In genomic region chr9:95719354-95719753, GRCh38 we compare ENCODE assay signal across 21 cellular contexts.
"Had no signal": no experiment of that assay in that cellular context is flagged by ENCODE, and none has a peak within 500 bp of the region (broad histone marks: within the 10 kb centered on the region; RNA-seq: fewer than 3 reads in every experiment).

No MANE protein-coding gene starts in this region.

- FAIRE-seq: colon, pancreas had no signal

- H3K36me3 ChIP-seq: gastrocnemius medialis, heart right ventricle, left ventricle myocardium inferior, lower lobe of right lung, pancreas, tibial nerve had no signal

- H3K27me3 Mint-ChIP-seq: progenitor cell of endocrine pancreas; stimulated activated memory B cell treated with anti-CD40 and anti-IgM and Interleukin-4, amounts not matched to agents 10 μg/mL and 1 μg/mL and 100 μg/mL, for 72 hours had no signal

- H3K27ac ChIP-seq: gastrocnemius medialis, heart right ventricle, left ventricle myocardium inferior, lower lobe of right lung, pancreas, testis, tibial nerve had no signal

- H3K9me3 ChIP-seq: gastrocnemius medialis, lower lobe of right lung, pancreas, testis had no signal

- H3K27ac Mint-ChIP-seq: memory B cell; mesothelial cell of epicardium; naive B cell; nephron; progenitor cell of endocrine pancreas; stimulated activated memory B cell treated with anti-CD40 and anti-IgM and Interleukin-4, amounts not matched to agents 10 μg/mL and 1 μg/mL and 100 μg/mL, for 72 hours; stimulated activated naive CD8-positive, alpha-beta T cell treated with anti-CD3 and anti-CD28 coated beads, Interleukin-15, Interleukin-2, amounts not matched to agents 100 ng/mL and 50 ng/mL, for 24 hours had no signal

- ATAC-seq: gastrocnemius medialis; heart right ventricle; lower lobe of right lung; pancreas; right cardiac atrium; stimulated activated memory B cell treated with anti-CD40 and anti-IgM and Interleukin-4, amounts not matched to agents 10 μg/mL and 1 μg/mL and 100 μg/mL, for 72 hours had no signal

- H3K27me3 ChIP-seq: gastrocnemius medialis, heart right ventricle, pancreas, testis, tibial nerve had no signal

- H3K4me3 Mint-ChIP-seq: memory B cell; mesothelial cell of epicardium; naive B cell; nephron; stimulated activated memory B cell treated with anti-CD40 and anti-IgM and Interleukin-4, amounts not matched to agents 10 μg/mL and 1 μg/mL and 100 μg/mL, for 72 hours; stimulated activated naive CD8-positive, alpha-beta T cell treated with anti-CD3 and anti-CD28 coated beads, Interleukin-15, Interleukin-2, amounts not matched to agents 100 ng/mL and 50 ng/mL, for 24 hours had no signal

- H3K4me3 ChIP-seq: gastrocnemius medialis, heart right ventricle, left ventricle myocardium inferior, lower lobe of right lung, pancreas, testis, tibial nerve had no signal

- DNase-seq: cerebellar nuclear complex; dermis blood vessel endothelial cell; gastrocnemius medialis; heart right ventricle; islet precursor cell; left ventricle myocardium inferior; lower lobe of right lung; naive B cell; occipital lobe; pancreas; right cardiac atrium; stimulated activated CD4-positive, alpha-beta T cell treated with anti-CD3 and anti-CD28 coated beads, Interleukin-4, amount 100 ng/mL, for 24 hours; testis had no signal

- H3K4me1 ChIP-seq: gastrocnemius medialis, heart right ventricle, left ventricle myocardium inferior, lower lobe of right lung, pancreas, testis had no signal
